Comparison of ENCODE assay signal across 1 cellular context in the genomic region with DNA sequence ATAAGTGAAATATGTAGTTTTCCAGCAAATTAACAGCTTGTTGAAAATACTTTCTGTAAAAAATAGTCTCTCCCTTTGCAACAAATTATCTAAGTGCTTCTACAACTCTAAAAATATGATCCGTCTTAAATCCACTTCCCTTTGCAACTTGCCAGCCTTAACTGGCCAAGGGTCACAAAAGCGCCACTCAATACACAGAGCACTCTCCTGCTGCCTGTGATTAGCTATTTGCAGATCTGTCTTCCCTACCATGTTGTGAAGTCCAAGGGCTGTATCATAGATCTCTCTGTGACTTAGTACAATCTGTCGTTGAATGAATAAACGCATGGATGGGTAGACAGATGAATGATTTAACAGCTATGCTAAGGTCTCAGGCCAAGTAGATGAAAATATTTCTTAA.
TF ChIP-seq lines count a peak whose summit lies in the region.

No MANE protein-coding gene starts in this region.

TF ChIP-seq in GM23338, 12 proteins besides CTCF, POLR2A, EP300 and RAD21:
- TF ChIP-seq ZNF462 (CRISPR knock-in tag; IDR thresholded peaks at IDR 0.05) (no peak), STAT1 (IDR thresholded peaks at IDR 0.05; ENCODE audit: unreplicated experiment) (no peak), JUNB (IDR thresholded peaks at IDR 0.05; ENCODE audit: unreplicated experiment) (no peak), POLR2AphosphoS5 (IDR thresholded peaks at IDR 0.05; ENCODE audit: low read depth) (no peak), CREB1 (CRISPR knock-in tag; IDR thresholded peaks at IDR 0.05; ENCODE audit: low read depth) (no peak), NANOG (IDR thresholded peaks at IDR 0.05; ENCODE audit: borderline replicate concordance) (no peak)
- TF ChIP-seq, protein P1, sequence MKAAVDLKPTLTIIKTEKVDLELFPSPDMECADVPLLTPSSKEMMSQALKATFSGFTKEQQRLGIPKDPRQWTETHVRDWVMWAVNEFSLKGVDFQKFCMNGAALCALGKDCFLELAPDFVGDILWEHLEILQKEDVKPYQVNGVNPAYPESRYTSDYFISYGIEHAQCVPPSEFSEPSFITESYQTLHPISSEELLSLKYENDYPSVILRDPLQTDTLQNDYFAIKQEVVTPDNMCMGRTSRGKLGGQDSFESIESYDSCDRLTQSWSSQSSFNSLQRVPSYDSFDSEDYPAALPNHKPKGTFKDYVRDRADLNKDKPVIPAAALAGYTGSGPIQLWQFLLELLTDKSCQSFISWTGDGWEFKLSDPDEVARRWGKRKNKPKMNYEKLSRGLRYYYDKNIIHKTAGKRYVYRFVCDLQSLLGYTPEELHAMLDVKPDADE (IDR thresholded peaks at IDR 0.05), result no peak
TF ChIP-seq in GM23338: peak in this region for 0.
